Comparison of ENCODE assay signal across 8 cellular contexts in the genomic region with DNA sequence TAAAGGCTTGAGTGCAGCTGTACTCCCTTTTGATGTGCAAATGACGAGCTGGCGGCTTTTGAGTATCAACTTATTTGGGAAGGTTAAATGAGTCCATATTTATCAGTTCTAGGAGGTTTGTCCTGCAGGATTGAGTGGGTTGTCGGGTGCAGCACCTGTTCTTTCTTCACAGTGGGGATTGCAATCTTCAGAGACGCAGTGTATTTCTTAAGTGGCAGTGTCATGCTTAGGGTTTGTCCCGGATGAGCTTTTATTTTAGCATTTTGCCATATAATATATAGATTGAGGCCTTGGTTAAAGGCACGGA. TPM values are rescaled to one million over a fixed set of nuclear protein-coding genes. Genes with fewer than 3 reads are reported as not detected.
A peak's percentile ranks its signal among the peaks of the same experiment; 100 is the strongest.
DNase-seq lines count a peak whose midpoint lies in the region; ATAC-seq and TF ChIP-seq lines count a peak whose summit lies in the region.

No MANE protein-coding gene starts in this region.

- peak overlapping the region; percentile 79 for H3K27ac ChIP-seq in CD4-positive, alpha-beta memory T cell (ENCODE audit: low read depth, low read length)
- H3K27ac ChIP-seq in MM.1S (ENCODE audit: low read length) (peak overlapping the region; percentile 47; the same call in 1 of the 2 replicates), ectodermal cell (ENCODE audit: insufficient read depth, low read depth, low read length, poor library complexity, severe bottlenecking) (peak overlapping the region; percentile 91)

- intact Hi-C loops in CD4-positive, alpha-beta memory T cell (cut with micrococcal nuclease), result loop anchor here (2.0 to 10.0 kb wide), 5 partner anchors 191 to 1871 kb away; a partner anchor contains a TSS

- H3K4me1 ChIP-seq in CD4-positive, alpha-beta memory T cell (ENCODE audit: insufficient read depth, low read length), result peaks cover 35% of the 10 kb centered on the region
- H3K4me1 ChIP-seq in MM.1S (ENCODE audit: low read length), result peaks cover 7% of the 10 kb centered on the region; the same call in 1 of the 2 replicates
- peaks cover 3% of the 10 kb centered on the region for H3K4me1 ChIP-seq in ectodermal cell (ENCODE audit: control insufficient read depth, insufficient read depth, low read length)

- 0 to 7% methylated on average over 3 to 5 of the region's 6 CpGs for WGBS in ectodermal cell, 2 experiments

- peaks cover 31 to 50% (median 39%) of the 10 kb centered on the region in 4 donors for H3K4me1 Mint-ChIP-seq in CD4-positive, alpha-beta memory T cell
- peaks cover 39% of the 10 kb centered on the region for H3K4me1 Mint-ChIP-seq in neural crest cell

- no peaks in the 10 kb centered on the region for H4K20me1 ChIP-seq in MM.1S (ENCODE audit: insufficient read depth, low read length)

- no peaks in the 10 kb centered on the region for H3K9me3 Mint-ChIP-seq in CD4-positive, alpha-beta memory T cell
- H3K9me3 Mint-ChIP-seq in neural crest cell, result no peaks in the 10 kb centered on the region

- no peaks in the 10 kb centered on the region for H3K27me3 ChIP-seq in CD4-positive, alpha-beta memory T cell (ENCODE audit: insufficient read depth, low read length)
- H3K27me3 ChIP-seq in MM.1S (replicated peaks; ENCODE audit: insufficient read depth, low read length) (no peaks in the 10 kb centered on the region), ectodermal cell (ENCODE audit: control insufficient read depth, insufficient read depth, low read length, poor library complexity, severe bottlenecking) (no peaks in the 10 kb centered on the region)

- POLR2A ChIA-PET in CD4-positive, alpha-beta memory T cell (lab: Charles Lee; ENCODE audit: partially characterized antibody), result interaction anchor here (0.5 to 5.7 kb wide), 20 partner anchors 27 to 658 kb away, joined by 3 to 76 read pairs (median 7); a partner anchor contains a TSS

- no peaks in the 10 kb centered on the region for H3K9me2 ChIP-seq in MM.1S (replicated peaks; ENCODE audit: insufficient read depth, low read length)

- DNase-seq in CD4-positive, alpha-beta memory T cell, result peak in 3 of 5 donors; percentile 12 to 28 (median 18)
- peak; percentile 10 for DNase-seq in MM.1S
- DNase-seq in neural crest cell (ENCODE audit: low read depth, low spot score), result no peak
- no peak for DNase-seq in NCI-H2196 treated with DMSO at 0.1 percent for 48 hours (lab: John Stamatoyannopoulos, UW; ENCODE audit: unreplicated experiment)

- no peaks in the 10 kb centered on the region for H3K36me3 ChIP-seq in CD4-positive, alpha-beta memory T cell (ENCODE audit: insufficient read depth, low read length)
- no peaks in the 10 kb centered on the region for H3K36me3 ChIP-seq in MM.1S (replicated peaks; ENCODE audit: insufficient read depth, low read length)
- H3K36me3 ChIP-seq in ectodermal cell (ENCODE audit: control insufficient read depth, insufficient read depth, low read length), result no peaks in the 10 kb centered on the region

- H3K4me2 ChIP-seq in MM.1S (ENCODE audit: low read depth, low read length), result peak overlapping the region; percentile 65; the same call in 1 of the 2 replicates

- no peaks in the 10 kb centered on the region for H3K9me3 ChIP-seq in CD4-positive, alpha-beta memory T cell (ENCODE audit: control insufficient read depth in 1 of 2, low read length in 2 of 2)
- no peaks in the 10 kb centered on the region for H3K9me3 ChIP-seq in MM.1S (replicated peaks; ENCODE audit: insufficient read depth, low read length)
- H3K9me3 ChIP-seq in ectodermal cell (ENCODE audit: control insufficient read depth, low read length), result no peaks in the 10 kb centered on the region

- H3K36me3 Mint-ChIP-seq in CD4-positive, alpha-beta memory T cell, result peaks cover 0 to 10% of the 10 kb centered on the region in 2 donors
- no peaks in the 10 kb centered on the region for H3K36me3 Mint-ChIP-seq in neural crest cell (ENCODE audit: low read depth)

- H2AFZ ChIP-seq in MM.1S (ENCODE audit: low read length), result peak overlapping the region; percentile 45; the same call in 1 of the 2 replicates

- H3K4me3 ChIP-seq in CD4-positive, alpha-beta memory T cell (ENCODE audit: low read length in 2 of 2), result peak overlapping the region; percentile 57 to 97
- H3K4me3 ChIP-seq in MM.1S (ENCODE audit: low read length) (peak overlapping the region; percentile 78), ectodermal cell (ENCODE audit: insufficient read depth, low read depth, low read length) (peak overlapping the region; percentile 77)

- CTCF ChIA-PET in CD4-positive, alpha-beta memory T cell (lab: Charles Lee; ENCODE audit: partially characterized antibody), result interaction anchor here (0.7 to 10.6 kb wide), 15 partner anchors 58 to 656 kb away, joined by 3 to 150 read pairs (median 3); no protein-coding TSS in a partner anchor

- H3K9ac ChIP-seq in MM.1S (ENCODE audit: low read length), result peak overlapping the region; percentile 65; the same call in 1 of the 2 replicates

- H3K27me3 Mint-ChIP-seq in CD4-positive, alpha-beta memory T cell, result no peaks in the 10 kb centered on the region
- no peaks in the 10 kb centered on the region for H3K27me3 Mint-ChIP-seq in neural crest cell (ENCODE audit: low read depth)

- no peak for TF ChIP-seq CTCF in MM.1S (IDR thresholded peaks at IDR 0.05; ENCODE audit: low read length)
- TF ChIP-seq CTCF in neural crest cell (conservative IDR thresholded peaks at IDR 0.05), result no peak

- peak overlapping the region; percentile 90 to 99 (median 98) for H3K4me3 Mint-ChIP-seq in CD4-positive, alpha-beta memory T cell
- peak overlapping the region; percentile 95 for H3K4me3 Mint-ChIP-seq in neural crest cell

- H3K79me2 ChIP-seq in MM.1S (ENCODE audit: low read length), result peaks cover 54% of the 10 kb centered on the region

- no peak for ATAC-seq in HG02678 (IDR thresholded peaks at IDR 0.05; ENCODE audit: unreplicated experiment)
- no peak for ATAC-seq in GM18520 (IDR thresholded peaks at IDR 0.05; ENCODE audit: unreplicated experiment)
- ATAC-seq in GM21825 (IDR thresholded peaks at IDR 0.05; ENCODE audit: unreplicated experiment), result no peak

- H3K27ac Mint-ChIP-seq in CD4-positive, alpha-beta memory T cell, result peak overlapping the region; percentile 80 to 95 (median 89)
- peak overlapping the region; percentile 88 for H3K27ac Mint-ChIP-seq in neural crest cell (ENCODE audit: unreplicated experiment)

- H3F3A ChIP-seq in MM.1S (ENCODE audit: insufficient read depth, low read length), result no peaks in the 10 kb centered on the region

RNA-seq across cellular contexts. Expression of a gene that starts 1.2 kb away (rescaled TPM):
- 10 to 100 TPM; 49.3 to 51.0 TPM for total RNA-seq in CD4-positive, alpha-beta memory T cell
- polyA plus RNA-seq in CD4-positive, alpha-beta memory T cell, result 10 to 100 TPM; 10.6 to 15.1 TPM
- polyA plus RNA-seq in ectodermal cell (2013, experiment 1 of 4), result 80.3 TPM
- polyA plus RNA-seq in ectodermal cell (2013, experiment 2 of 4), result 82.0 TPM
- 67.8 TPM for polyA plus RNA-seq in ectodermal cell (2013, experiment 3 of 4)
- 76.4 TPM for polyA plus RNA-seq in ectodermal cell (2013, experiment 4 of 4)
- 63.0 and 67.2 TPM in 2 replicates for total RNA-seq in neural crest cell

Comparison
In these comparisons a context has a peak if more than half of its experiments do, and no peak if none do; other contexts are left out.
1. DNase-seq: peak in CD4-positive, alpha-beta memory T cell (3 of 5) and MM.1S (single experiment); none in neural crest cell (single experiment) and NCI-H2196 treated with DMSO at 0.1 percent for 48 hours (single experiment).
2. Peak in every context shown above with its lines, with median percentiles within 50 percentile points of each other: H3K27ac ChIP-seq and H3K4me3 ChIP-seq.